ENCODE assay signal across 10 cellular contexts in genomic region chr22:20237480-20238440, GRCh38. TPM values are rescaled to one million over a fixed set of nuclear protein-coding genes. Genes with fewer than 3 reads are reported as not detected.
DNase-seq lines count a peak whose midpoint lies in the region; ATAC-seq, FAIRE-seq and TF ChIP-seq lines count a peak whose summit lies in the region.
"Had no signal": no experiment of that assay in that cellular context is flagged by ENCODE, and none has a peak within 500 bp of the region (broad histone marks: within the 10 kb centered on the region; RNA-seq: fewer than 3 reads in every experiment).

No MANE protein-coding gene starts in this region.

- no peaks in the 10 kb centered on the region for H3K9me3 ChIP-seq in NT2/D1 (ENCODE audit: insufficient read depth, low read length)

- H3K27me3 Mint-ChIP-seq in memory B cell = peaks cover 7% of the 10 kb centered on the region

- peaks cover 3% of the 10 kb centered on the region for H3K4me1 Mint-ChIP-seq in memory B cell

- peak overlapping the region; percentile 9 for H3K9ac ChIP-seq in NT2/D1 (ENCODE audit: insufficient read length, low read depth)
- H3K9ac ChIP-seq: parathyroid adenoma had no signal

- DNase-seq in GM12891 (ENCODE audit: insufficient read length, low spot score) = peak; percentile 72
- DNase-seq in NT2/D1 (ENCODE audit: low read depth, low spot score) = no peak
- peak; percentile 53 for DNase-seq in activated gamma-delta T cell treated with Interleukin-2 at 50 U/mL for 16 hours
- DNase-seq in memory B cell (ENCODE audit: low spot score in 2 of 2) = no peak
- DNase-seq in H4 (ENCODE audit: low spot score) = no peak
- DNase-seq in foreskin melanocyte = no peak
- DNase-seq in H54 (ENCODE audit: insufficient read length, low spot score) = no peak
- DNase-seq: NK-92 treated with Interleukin-12 subunit alpha and Interleukin-12 subunit beta, amount 100 ng/mL, for 24 hours had no signal

- H3K4me1 ChIP-seq in NT2/D1 (ENCODE audit: insufficient read depth, insufficient read length) = peaks cover 19% of the 10 kb centered on the region
- H3K4me1 ChIP-seq: parathyroid adenoma had no signal

- FAIRE-seq in GM12891 (lab: Jason Lieb, UNC) (peak; percentile 85), H54 (lab: Jason Lieb, UNC) (no peak)

- H3K9me3 Mint-ChIP-seq in memory B cell = no peaks in the 10 kb centered on the region

- ATAC-seq in memory B cell (ENCODE audit: low read depth) = peak; percentile 26
- no peak for ATAC-seq in GM21526 (IDR thresholded peaks at IDR 0.05; ENCODE audit: low FRiP score, unreplicated experiment)

- H3K4me3 ChIP-seq in NT2/D1 (ENCODE audit: insufficient read length, low read depth) = no peak overlapping the region

- H3K27me3 ChIP-seq in NT2/D1 (ENCODE audit: insufficient read depth, insufficient read length) = no peaks in the 10 kb centered on the region

- H3K4me3 Mint-ChIP-seq in memory B cell = no peak overlapping the region

- no peak for TF ChIP-seq POLR2A in GM12891 (IDR thresholded peaks at IDR 0.05; ENCODE audit: low read depth, low read length)
- TF ChIP-seq POLR2A in H54 (IDR thresholded peaks at IDR 0.05; ENCODE audit: low read depth, low read length) = no peak

- no peaks in the 10 kb centered on the region for H3K36me3 Mint-ChIP-seq in memory B cell

- H3K36me3 ChIP-seq in NT2/D1 (ENCODE audit: insufficient read depth, insufficient read length, low read length) = peaks cover 7% of the 10 kb centered on the region

- no peak overlapping the region for H3K27ac Mint-ChIP-seq in memory B cell

TF ChIP-seq in GM12891, 5 proteins besides CTCF, POLR2A, EP300 and RAD21:
- TF ChIP-seq POLR2AphosphoS5 (IDR thresholded peaks at IDR 0.05; ENCODE audit: low read depth, low read length) (no peak), TAF1 (IDR thresholded peaks at IDR 0.05; ENCODE audit: low read depth, low read length) (no peak), POU2F2 (IDR thresholded peaks at IDR 0.05; ENCODE audit: low read depth, low read length) (no peak), SPI1 (IDR thresholded peaks at IDR 0.05; ENCODE audit: low read depth, low read length) (no peak), PAX5 (IDR thresholded peaks at IDR 0.05; ENCODE audit: insufficient read depth, low read length, severe bottlenecking) (no peak)

RNA-seq across cellular contexts. Expression of gene RTN4R, which starts 30.4 kb away (rescaled TPM):
- 0.35 TPM for polyA plus RNA-seq in GM12891 (2012; ENCODE audit: low read depth, missing spikeins)
- total RNA-seq in H4 (2014; rRNA removed; shearing (Covaris generic)) = 3.2 TPM in 2 replicates

Comparison
In these comparisons a context has a peak if more than half of its experiments do, and no peak if none do; other contexts are left out.
1. DNase-seq: peak in GM12891 (single experiment) and activated gamma-delta T cell treated with Interleukin-2 at 50 U/mL for 16 hours (single experiment); none in NT2/D1 (single experiment), memory B cell (0 of 2), H4 (single experiment), foreskin melanocyte (single experiment) and H54 (single experiment).